Comparison of ENCODE assay signal across 29 cellular contexts in genomic region chr15:51087513-51087912, GRCh38.
"Had no signal": no experiment of that assay in that cellular context is flagged by ENCODE, and none has a peak within 500 bp of the region (broad histone marks: within the 10 kb centered on the region; RNA-seq: fewer than 3 reads in every experiment).

No MANE protein-coding gene starts in this region.

- H3K27ac ChIP-seq: body of pancreas, breast epithelium, Peyer's patch, SJSA1 had no signal

- DNase-seq: activated CD4-positive, alpha-beta T cell treated with anti-CD3 and anti-CD28 coated beads, Interleukin-2, amount 10 ng/mL, durations not matched to agents 24 days and 14 days; activated CD4-positive, alpha-beta T cell treated with anti-CD3 and anti-CD28 coated beads, Interleukin-2, amount 50 U/mL, for 48 hours; activated CD8-positive, alpha-beta T cell treated with anti-CD3 and anti-CD28 coated beads, Interleukin-2, amount 10 ng/mL, durations not matched to agents 7 days and 5 days; activated gamma-delta T cell; activated naive CD4-positive, alpha-beta T cell treated with Interleukin-2 at 50 U/mL for 16 hours; activated naive CD8-positive, alpha-beta T cell treated with anti-CD3 and anti-CD28 coated beads, Interleukin-2, amount 10 ng/mL, durations not matched to agents 7 days and 5 days; activated T-cell treated with anti-CD3 and anti-CD28 coated beads, Interleukin-2, amount 50 U/mL, for 24 hours; amygdala; body of pancreas; Karpas-422; KBM-7; MG63; MV-4-11; NCI-H1092; NCI-H1436 treated with DMSO at 0.1 percent for 48 hours; NCI-H1694 treated with DMSO at 0.1 percent for 48 hours; NCI-H2029; NCI-H345; NCI-H510A; NCI-H526; NCI-H748 treated with DMSO at 0.1 percent for 48 hours; NK-92 treated with Interleukin-12 subunit alpha and Interleukin-12 subunit beta, amount 100 ng/mL, for 24 hours; PC-3; Peyer's patch; RPMI8226; SHP77 treated with DMSO at 0.1 percent for 48 hours; SK-N-SH had no signal

- H3K4me3 ChIP-seq: body of pancreas, breast epithelium, MG63, Peyer's patch, SJSA1 had no signal

- H3K27me3 ChIP-seq: body of pancreas, breast epithelium, Peyer's patch had no signal

- ATAC-seq: activated CD8-positive, alpha-beta T cell treated with anti-CD3 and anti-CD28 coated beads, Interleukin-2, amount 10 ng/mL, durations not matched to agents 7 days and 5 days; body of pancreas; PC-3 had no signal

- H3K4me1 ChIP-seq: body of pancreas, breast epithelium, SJSA1 had no signal

- H3K9me3 ChIP-seq: body of pancreas, breast epithelium, MG63, Peyer's patch, SJSA1, SK-N-SH had no signal

- H3K36me3 ChIP-seq: breast epithelium, MG63, Peyer's patch, SJSA1 had no signal
